31 cellular contexts compared by ENCODE assay signal in genomic region chr3:9861201-9861600, GRCh38. TPM values are rescaled to one million over a fixed set of nuclear protein-coding genes. Genes with fewer than 3 reads are reported as not detected.
"Had no signal": no experiment of that assay in that cellular context is flagged by ENCODE, and none has a peak within 500 bp of the region (broad histone marks: within the 10 kb centered on the region; RNA-seq: fewer than 3 reads in every experiment).

No MANE protein-coding gene starts in this region.

- H3K27me3 ChIP-seq: ascending aorta, cardiac muscle cell, colonic mucosa, gastrocnemius medialis, pancreas, tibial nerve had no signal

- FAIRE-seq: kidney, pancreas had no signal

- H3K27ac Mint-ChIP-seq: activated CD4-positive, alpha-beta T cell treated with anti-CD3 and anti-CD28 coated beads for 36 hours; activated naive CD4-positive, alpha-beta T cell treated with anti-CD3 and anti-CD28 coated beads for 36 hours; activated naive CD8-positive, alpha-beta T cell treated with anti-CD3 and anti-CD28 coated beads for 36 hours; stimulated activated naive B cell treated with anti-CD40 and anti-IgM and Interleukin-4, amounts not matched to agents 10 μg/mL and 1 μg/mL and 100 μg/mL, for 72 hours; T-helper 2 cell treated with Interferon-gamma antibody and Interleukin-4, amounts not matched to agents 5 μg/mL and 100 μg/mL, for 36 hours had no signal

- H3K4me1 Mint-ChIP-seq: activated CD4-positive, alpha-beta T cell treated with anti-CD3 and anti-CD28 coated beads for 36 hours; activated naive CD8-positive, alpha-beta T cell treated with anti-CD3 and anti-CD28 coated beads for 36 hours had no signal

- H3K4me3 Mint-ChIP-seq: activated CD4-positive, alpha-beta T cell treated with anti-CD3 and anti-CD28 coated beads for 36 hours; activated naive CD4-positive, alpha-beta T cell treated with anti-CD3 and anti-CD28 coated beads for 36 hours; activated naive CD8-positive, alpha-beta T cell treated with anti-CD3 and anti-CD28 coated beads for 36 hours; stimulated activated naive B cell treated with anti-CD40 and anti-IgM and Interleukin-4, amounts not matched to agents 10 μg/mL and 1 μg/mL and 100 μg/mL, for 72 hours; T-helper 2 cell treated with Interferon-gamma antibody and Interleukin-4, amounts not matched to agents 5 μg/mL and 100 μg/mL, for 36 hours had no signal

- H3K4me1 ChIP-seq: colonic mucosa, pancreas, psoas muscle had no signal

- DNase-seq: activated CD4-positive, alpha-beta T cell treated with anti-CD3 and anti-CD28 coated beads for 36 hours; activated CD4-positive, alpha-beta T cell treated with anti-CD3 and anti-CD28 coated beads, Interleukin-2, amount 50 U/mL, for 4 hours; activated CD4-positive, CD25-positive, alpha-beta regulatory T cell; activated CD8-positive, alpha-beta memory T cell treated with anti-CD3 and anti-CD28 coated beads for 24 hours; activated effector memory CD4-positive, alpha-beta T cell treated with Interleukin-2 at 50 U/mL for 16 hours; activated naive CD4-positive, alpha-beta T cell treated with anti-CD3 and anti-CD28 coated beads for 36 hours; activated naive CD8-positive, alpha-beta T cell treated with anti-CD3 and anti-CD28 coated beads for 36 hours; cerebellar nuclear complex; colonic mucosa; effector memory CD4-positive, alpha-beta T cell; gastrocnemius medialis; glutamatergic neuron; kidney; left colon; mammary epithelial cell; pancreas; psoas muscle; stimulated activated CD4-positive, alpha-beta T cell treated with anti-CD3 and anti-CD28 coated beads, Interleukin-15, amount 100 ng/mL, for 24 hours; stimulated activated CD4-positive, alpha-beta T cell treated with anti-CD3 and anti-CD28 coated beads, Interleukin-2, amount 100 ng/mL, for 24 hours; stimulated activated naive B cell treated with anti-CD40 and anti-IgM and Interleukin-4, amounts not matched to agents 10 μg/mL and 1 μg/mL and 100 μg/mL, for 72 hours had no signal

- H3K9me3 ChIP-seq: ascending aorta, colonic mucosa, gastrocnemius medialis, pancreas, psoas muscle, tibial nerve had no signal

- H3K27ac ChIP-seq: ascending aorta, cardiac muscle cell, colonic mucosa, gastrocnemius medialis, pancreas, psoas muscle had no signal

- H3K4me3 ChIP-seq: ascending aorta, cardiac muscle cell, colonic mucosa, gastrocnemius medialis, pancreas, psoas muscle, smooth muscle cell, tibial nerve had no signal

- H3K36me3 ChIP-seq: ascending aorta, cardiac muscle cell, colonic mucosa, gastrocnemius medialis, pancreas, tibial nerve had no signal

- H3K4me2 ChIP-seq: smooth muscle cell had no signal

- H3K9me3 Mint-ChIP-seq: activated naive CD4-positive, alpha-beta T cell treated with anti-CD3 and anti-CD28 coated beads for 36 hours; activated naive CD8-positive, alpha-beta T cell treated with anti-CD3 and anti-CD28 coated beads for 36 hours; stimulated activated naive B cell treated with anti-CD40 and anti-IgM and Interleukin-4, amounts not matched to agents 10 μg/mL and 1 μg/mL and 100 μg/mL, for 72 hours; T-helper 2 cell treated with Interferon-gamma antibody and Interleukin-4, amounts not matched to agents 5 μg/mL and 100 μg/mL, for 36 hours had no signal

- ATAC-seq: activated CD4-positive, alpha-beta T cell treated with anti-CD3 and anti-CD28 coated beads for 36 hours; gastrocnemius medialis; left colon; pancreas; psoas muscle; stimulated activated naive B cell treated with anti-CD40 and anti-IgM and Interleukin-4, amounts not matched to agents 10 μg/mL and 1 μg/mL and 100 μg/mL, for 72 hours had no signal

- H3K36me3 Mint-ChIP-seq: activated naive CD8-positive, alpha-beta T cell treated with anti-CD3 and anti-CD28 coated beads for 36 hours; brain; stimulated activated naive B cell treated with anti-CD40 and anti-IgM and Interleukin-4, amounts not matched to agents 10 μg/mL and 1 μg/mL and 100 μg/mL, for 72 hours had no signal

RNA-seq across cellular contexts. Expression of gene CIDEC, which starts 18.9 kb away (rescaled TPM):
- total RNA-seq: activated CD4-positive, alpha-beta T cell treated with anti-CD3 and anti-CD28 coated beads for 36 hours; activated naive CD4-positive, alpha-beta T cell treated with anti-CD3 and anti-CD28 coated beads for 36 hours; cardiac muscle cell; dermis microvascular lymphatic vessel endothelial cell; epithelial cell of proximal tubule; kidney; smooth muscle cell; temporal lobe; urinary bladder had no signal
- polyA plus RNA-seq: neural cell, smooth muscle cell had no signal
